ENCODE assay signal across 1 cellular context in genomic region chr12:95473947-95474817, GRCh38.
A peak's percentile ranks its signal among the peaks of the same experiment; 100 is the strongest.
TF ChIP-seq lines count a peak whose summit lies in the region.

METAP2 (plus strand) TSS chr12:95474152; CDS start chr12:95474180, 28 bp downstream.

TF ChIP-seq in K562, 482 proteins besides CTCF, POLR2A, EP300 and RAD21 (continued from another document and continues in another):
- TF ChIP-seq, protein P1, sequence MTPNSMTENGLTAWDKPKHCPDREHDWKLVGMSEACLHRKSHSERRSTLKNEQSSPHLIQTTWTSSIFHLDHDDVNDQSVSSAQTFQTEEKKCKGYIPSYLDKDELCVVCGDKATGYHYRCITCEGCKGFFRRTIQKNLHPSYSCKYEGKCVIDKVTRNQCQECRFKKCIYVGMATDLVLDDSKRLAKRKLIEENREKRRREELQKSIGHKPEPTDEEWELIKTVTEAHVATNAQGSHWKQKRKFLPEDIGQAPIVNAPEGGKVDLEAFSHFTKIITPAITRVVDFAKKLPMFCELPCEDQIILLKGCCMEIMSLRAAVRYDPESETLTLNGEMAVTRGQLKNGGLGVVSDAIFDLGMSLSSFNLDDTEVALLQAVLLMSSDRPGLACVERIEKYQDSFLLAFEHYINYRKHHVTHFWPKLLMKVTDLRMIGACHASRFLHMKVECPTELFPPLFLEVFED (CRISPR knock-in tag; conservative IDR thresholded peaks at IDR 0.05), result peak; percentile 76
- TF ChIP-seq, protein P2, sequence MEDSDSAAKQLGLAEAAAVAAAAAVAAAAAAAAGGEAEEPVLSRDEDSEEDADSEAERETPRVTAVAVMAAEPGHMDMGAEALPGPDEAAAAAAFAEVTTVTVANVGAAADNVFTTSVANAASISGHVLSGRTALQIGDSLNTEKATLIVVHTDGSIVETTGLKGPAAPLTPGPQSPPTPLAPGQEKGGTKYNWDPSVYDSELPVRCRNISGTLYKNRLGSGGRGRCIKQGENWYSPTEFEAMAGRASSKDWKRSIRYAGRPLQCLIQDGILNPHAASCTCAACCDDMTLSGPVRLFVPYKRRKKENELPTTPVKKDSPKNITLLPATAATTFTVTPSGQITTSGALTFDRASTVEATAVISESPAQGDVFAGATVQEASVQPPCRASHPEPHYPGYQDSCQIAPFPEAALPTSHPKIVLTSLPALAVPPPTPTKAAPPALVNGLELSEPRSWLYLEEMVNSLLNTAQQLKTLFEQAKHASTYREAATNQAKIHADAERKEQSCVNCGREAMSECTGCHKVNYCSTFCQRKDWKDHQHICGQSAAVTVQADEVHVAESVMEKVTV (CRISPR knock-in tag; IDR thresholded peaks at IDR 0.05), result peak; percentile 81
- TF ChIP-seq PKNOX1 (IDR thresholded peaks at IDR 0.05) (0 out of 2 replicates have a peak, but pooled peaks have one; percentile 9), SNIP1 (IDR thresholded peaks at IDR 0.05; ENCODE audit: low read depth) (peak; percentile 86), ZNF174 (CRISPR knock-in tag; IDR thresholded peaks at IDR 0.05) (no peak), ZNF124 (CRISPR knock-in tag; IDR thresholded peaks at IDR 0.05) (no peak), FOXK2 (conservative IDR thresholded peaks at IDR 0.05 in 1 of 2, IDR thresholded peaks at IDR 0.05 in 1 of 2; ENCODE audit: low read depth in 2 of 2) (peak in 1 of 2 experiments; percentile 80; a peak in 3 of 4 replicates), ZMIZ1 (IDR thresholded peaks at IDR 0.05; ENCODE audit: low read depth in 2 of 2, low read length in 2 of 2) (peak in 1 of 2 experiments; percentile 75; a peak in 1 of 4 replicates), PHTF2 (CRISPR knock-in tag; IDR thresholded peaks at IDR 0.05) (no peak), ZBTB9 (CRISPR knock-in tag; IDR thresholded peaks at IDR 0.05) (0 out of 2 replicates have a peak, but pooled peaks have one; percentile 21), FOXP1 (CRISPR knock-in tag; IDR thresholded peaks at IDR 0.05) (0 out of 2 replicates have a peak, but pooled peaks have one; percentile 20), SIRT6 (IDR thresholded peaks at IDR 0.05; ENCODE audit: low read depth, low read length) (no peak), ZNF143 (CRISPR knock-in tag; IDR thresholded peaks at IDR 0.05) (peak; percentile 83), SRSF9 (IDR thresholded peaks at IDR 0.05; ENCODE audit: borderline replicate concordance, low read depth, low read length) (no peak), NKRF (IDR thresholded peaks at IDR 0.05; ENCODE audit: borderline replicate concordance) (peak; percentile 46; the same call in 1 of the 2 replicates), ZNF444 (CRISPR knock-in tag; IDR thresholded peaks at IDR 0.05) (no peak), CTBP1 (IDR thresholded peaks at IDR 0.05; ENCODE audit: borderline replicate concordance) (peak; percentile 45; the same call in 1 of the 2 replicates), ZNF431 (CRISPR knock-in tag; IDR thresholded peaks at IDR 0.05) (peak; percentile 49; the same call in 1 of the 2 replicates), CBX3 (IDR thresholded peaks at IDR 0.05; ENCODE audit: borderline replicate concordance in 1 of 2, low read length in 2 of 2) (peak in 1 of 2 experiments; percentile 40; a peak in 1 of 3 replicates), U2AF2 (optimal IDR thresholded peaks at IDR 0.05; ENCODE audit: low read depth, low read length) (no peak), ATF1 (CRISPR knock-in tag; IDR thresholded peaks at IDR 0.05) (no peak), ATF1 (tag; IDR thresholded peaks at IDR 0.05) (0 out of 2 replicates have a peak, but pooled peaks have one; percentile 18), DMBX1 (CRISPR knock-in tag; IDR thresholded peaks at IDR 0.05; ENCODE audit: borderline replicate concordance) (no peak), NCOA1 (IDR thresholded peaks at IDR 0.05; ENCODE audit: low read depth) (0 out of 2 replicates have a peak, but pooled peaks have one; percentile 18), TBP (optimal IDR thresholded peaks at IDR 0.05; ENCODE audit: low read depth, low read length) (peak; percentile 96), ZNF197 (CRISPR knock-in tag; IDR thresholded peaks at IDR 0.05; ENCODE audit: low read depth) (no peak), ZNF696 (CRISPR knock-in tag; conservative IDR thresholded peaks at IDR 0.05) (no peak), BRF1 (IDR thresholded peaks at IDR 0.05; ENCODE audit: borderline replicate concordance, extremely low read depth, insufficient read length) (no peak), ZFPM2 (CRISPR knock-in tag; IDR thresholded peaks at IDR 0.05) (no peak), PHF21A (IDR thresholded peaks at IDR 0.05; ENCODE audit: borderline replicate concordance, low read depth) (0 out of 2 replicates have a peak, but pooled peaks have one; percentile 21), ARNT (IDR thresholded peaks at IDR 0.05) (no peak), PYGO2 (tag; IDR thresholded peaks at IDR 0.05) (no peak), ZNF740 (CRISPR knock-in tag; IDR thresholded peaks at IDR 0.05) (0 out of 2 replicates have a peak, but pooled peaks have one; percentile 35), ZNF740 (tag; IDR thresholded peaks at IDR 0.05) (no peak), FOXA3 (CRISPR knock-in tag; conservative IDR thresholded peaks at IDR 0.05 in 1 of 2, IDR thresholded peaks at IDR 0.05 in 1 of 2) (no peak), ZNF354B (CRISPR knock-in tag; IDR thresholded peaks at IDR 0.05) (0 out of 2 replicates have a peak, but pooled peaks have one; percentile 9)
- TF ChIP-seq, protein P3, sequence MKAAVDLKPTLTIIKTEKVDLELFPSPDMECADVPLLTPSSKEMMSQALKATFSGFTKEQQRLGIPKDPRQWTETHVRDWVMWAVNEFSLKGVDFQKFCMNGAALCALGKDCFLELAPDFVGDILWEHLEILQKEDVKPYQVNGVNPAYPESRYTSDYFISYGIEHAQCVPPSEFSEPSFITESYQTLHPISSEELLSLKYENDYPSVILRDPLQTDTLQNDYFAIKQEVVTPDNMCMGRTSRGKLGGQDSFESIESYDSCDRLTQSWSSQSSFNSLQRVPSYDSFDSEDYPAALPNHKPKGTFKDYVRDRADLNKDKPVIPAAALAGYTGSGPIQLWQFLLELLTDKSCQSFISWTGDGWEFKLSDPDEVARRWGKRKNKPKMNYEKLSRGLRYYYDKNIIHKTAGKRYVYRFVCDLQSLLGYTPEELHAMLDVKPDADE (conservative IDR thresholded peaks at IDR 0.05; ENCODE audit: control insufficient read depth, low read depth, low read length), result peak; percentile 61; the same call in 1 of the 2 replicates
- TF ChIP-seq, protein P4, sequence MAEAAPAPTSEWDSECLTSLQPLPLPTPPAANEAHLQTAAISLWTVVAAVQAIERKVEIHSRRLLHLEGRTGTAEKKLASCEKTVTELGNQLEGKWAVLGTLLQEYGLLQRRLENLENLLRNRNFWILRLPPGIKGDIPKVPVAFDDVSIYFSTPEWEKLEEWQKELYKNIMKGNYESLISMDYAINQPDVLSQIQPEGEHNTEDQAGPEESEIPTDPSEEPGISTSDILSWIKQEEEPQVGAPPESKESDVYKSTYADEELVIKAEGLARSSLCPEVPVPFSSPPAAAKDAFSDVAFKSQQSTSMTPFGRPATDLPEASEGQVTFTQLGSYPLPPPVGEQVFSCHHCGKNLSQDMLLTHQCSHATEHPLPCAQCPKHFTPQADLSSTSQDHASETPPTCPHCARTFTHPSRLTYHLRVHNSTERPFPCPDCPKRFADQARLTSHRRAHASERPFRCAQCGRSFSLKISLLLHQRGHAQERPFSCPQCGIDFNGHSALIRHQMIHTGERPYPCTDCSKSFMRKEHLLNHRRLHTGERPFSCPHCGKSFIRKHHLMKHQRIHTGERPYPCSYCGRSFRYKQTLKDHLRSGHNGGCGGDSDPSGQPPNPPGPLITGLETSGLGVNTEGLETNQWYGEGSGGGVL (CRISPR knock-in tag; IDR thresholded peaks at IDR 0.05), result no peak
- TF ChIP-seq, protein P5, sequence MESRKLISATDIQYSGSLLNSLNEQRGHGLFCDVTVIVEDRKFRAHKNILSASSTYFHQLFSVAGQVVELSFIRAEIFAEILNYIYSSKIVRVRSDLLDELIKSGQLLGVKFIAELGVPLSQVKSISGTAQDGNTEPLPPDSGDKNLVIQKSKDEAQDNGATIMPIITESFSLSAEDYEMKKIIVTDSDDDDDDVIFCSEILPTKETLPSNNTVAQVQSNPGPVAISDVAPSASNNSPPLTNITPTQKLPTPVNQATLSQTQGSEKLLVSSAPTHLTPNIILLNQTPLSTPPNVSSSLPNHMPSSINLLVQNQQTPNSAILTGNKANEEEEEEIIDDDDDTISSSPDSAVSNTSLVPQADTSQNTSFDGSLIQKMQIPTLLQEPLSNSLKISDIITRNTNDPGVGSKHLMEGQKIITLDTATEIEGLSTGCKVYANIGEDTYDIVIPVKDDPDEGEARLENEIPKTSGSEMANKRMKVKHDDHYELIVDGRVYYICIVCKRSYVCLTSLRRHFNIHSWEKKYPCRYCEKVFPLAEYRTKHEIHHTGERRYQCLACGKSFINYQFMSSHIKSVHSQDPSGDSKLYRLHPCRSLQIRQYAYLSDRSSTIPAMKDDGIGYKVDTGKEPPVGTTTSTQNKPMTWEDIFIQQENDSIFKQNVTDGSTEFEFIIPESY (CRISPR knock-in tag; IDR thresholded peaks at IDR 0.05), result no peak; the same call in 1 of the 2 replicates
- TF ChIP-seq, protein P6, sequence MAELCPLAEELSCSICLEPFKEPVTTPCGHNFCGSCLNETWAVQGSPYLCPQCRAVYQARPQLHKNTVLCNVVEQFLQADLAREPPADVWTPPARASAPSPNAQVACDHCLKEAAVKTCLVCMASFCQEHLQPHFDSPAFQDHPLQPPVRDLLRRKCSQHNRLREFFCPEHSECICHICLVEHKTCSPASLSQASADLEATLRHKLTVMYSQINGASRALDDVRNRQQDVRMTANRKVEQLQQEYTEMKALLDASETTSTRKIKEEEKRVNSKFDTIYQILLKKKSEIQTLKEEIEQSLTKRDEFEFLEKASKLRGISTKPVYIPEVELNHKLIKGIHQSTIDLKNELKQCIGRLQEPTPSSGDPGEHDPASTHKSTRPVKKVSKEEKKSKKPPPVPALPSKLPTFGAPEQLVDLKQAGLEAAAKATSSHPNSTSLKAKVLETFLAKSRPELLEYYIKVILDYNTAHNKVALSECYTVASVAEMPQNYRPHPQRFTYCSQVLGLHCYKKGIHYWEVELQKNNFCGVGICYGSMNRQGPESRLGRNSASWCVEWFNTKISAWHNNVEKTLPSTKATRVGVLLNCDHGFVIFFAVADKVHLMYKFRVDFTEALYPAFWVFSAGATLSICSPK (IDR thresholded peaks at IDR 0.05; ENCODE audit: borderline replicate concordance), result 0 out of 2 replicates have a peak, but pooled peaks have one; percentile 44
